ENCODE assay signal across 8 cellular contexts in the genomic region with DNA sequence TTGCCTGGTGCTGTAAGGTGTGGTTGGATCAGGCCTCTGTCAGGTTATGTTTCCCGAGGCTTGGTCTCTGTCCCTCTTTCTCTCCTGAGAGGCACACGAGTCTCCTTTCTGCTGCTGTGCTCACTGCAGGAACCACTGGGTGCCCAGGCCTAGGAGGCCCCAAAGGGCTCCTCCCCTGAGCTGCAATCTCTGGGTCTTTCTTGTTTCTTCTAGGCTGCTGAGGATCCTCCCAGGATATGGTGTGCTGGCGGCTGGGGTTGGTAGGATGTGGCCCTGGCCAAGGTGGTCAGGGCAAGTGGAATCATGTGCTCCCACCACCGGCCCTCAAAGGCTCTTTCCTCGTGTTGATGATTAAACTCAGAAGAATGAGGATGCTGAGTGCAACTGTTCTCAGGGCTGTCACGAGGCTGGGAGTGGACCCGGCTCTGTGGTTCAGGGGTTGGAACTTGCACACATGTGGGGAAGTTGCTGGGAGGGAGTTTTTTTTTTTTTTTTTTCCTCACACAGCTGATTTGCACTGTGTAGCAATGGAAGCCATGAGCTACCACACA. TPM values are rescaled to one million over a fixed set of nuclear protein-coding genes. Genes with fewer than 3 reads are reported as not detected.
A peak's percentile ranks its signal among the peaks of the same experiment; 100 is the strongest.
DNase-seq lines count a peak whose midpoint lies in the region; ATAC-seq and TF ChIP-seq lines count a peak whose summit lies in the region.

No MANE protein-coding gene starts in this region.

- ATAC-seq in left lung (peak; percentile 81), HG03342 (IDR thresholded peaks at IDR 0.05; ENCODE audit: unreplicated experiment) (no peak)

- H3K4me1 ChIP-seq in breast epithelium (no peaks in the 10 kb centered on the region), left lung (peaks cover 19 to 39% of the 10 kb centered on the region in 2 donors), tibial artery (peaks cover 0 to 23% (median 7%) of the 10 kb centered on the region in 4 donors)

- H3K27me3 ChIP-seq in breast epithelium (no peaks in the 10 kb centered on the region), left lung (no peaks in the 10 kb centered on the region), tibial artery (no peaks in the 10 kb centered on the region)

- peak overlapping the region; percentile 85 to 92 for H3K27ac ChIP-seq in breast epithelium
- peak overlapping the region; percentile 76 to 90 for H3K27ac ChIP-seq in left lung
- peak overlapping the region; percentile 54 to 65 for H3K27ac ChIP-seq in tibial artery

- no peaks in the 10 kb centered on the region for H3K9me3 ChIP-seq in breast epithelium
- no peaks in the 10 kb centered on the region for H3K9me3 ChIP-seq in left lung
- H3K9me3 ChIP-seq in tibial artery: no peaks in the 10 kb centered on the region

- H3K4me3 ChIP-seq in breast epithelium (no peak overlapping the region), left lung (no peak overlapping the region), tibial artery (no peak overlapping the region)

- peak; percentile 69 for DNase-seq in SIG-M5 treated with dmso at 0.1 percent for 504 hours (lab: John Stamatoyannopoulos, UW; ENCODE audit: unreplicated experiment)
- no peak for DNase-seq in SIG-M5 (lab: John Stamatoyannopoulos, UW)
- peak; percentile 100 for DNase-seq in LHCN-M2 (ENCODE audit: low read depth)
- peak in 1 of 2 donors; percentile 91 for DNase-seq in breast epithelium (ENCODE audit: low spot score in 2 of 2)
- DNase-seq in left lung: peak; percentile 90 to 95
- DNase-seq in tibial artery: peak; percentile 94 to 95
- DNase-seq in NAMALWA (ENCODE audit: low spot score): no peak

- TF ChIP-seq CTCF in breast epithelium (IDR thresholded peaks at IDR 0.05) (no peak), left lung (IDR thresholded peaks at IDR 0.05) (no peak), tibial artery (IDR thresholded peaks at IDR 0.05) (no peak)

- intact Hi-C loops in breast epithelium (cut with DNase I; ENCODE audit: low total_unique reads): no loop called here
- intact Hi-C loops in left lung (cut with DNase I): no loop called here
- intact Hi-C loops in tibial artery (cut with DNase I; ENCODE audit: low total_unique reads): no loop called here

- H3K36me3 ChIP-seq in breast epithelium: no peaks in the 10 kb centered on the region
- H3K36me3 ChIP-seq in left lung: no peaks in the 10 kb centered on the region
- H3K36me3 ChIP-seq in tibial artery: no peaks in the 10 kb centered on the region

- TF ChIP-seq POLR2A in breast epithelium (IDR thresholded peaks at IDR 0.05): no peak

RNA-seq across cellular contexts. Expression of a gene that starts 43.6 kb away (rescaled TPM):
- total RNA-seq in LHCN-M2 (2014; rRNA removed) (33.6 and 43.9 TPM in 2 replicates), breast epithelium (100 to 1,000 TPM; 158 to 272 (median 163) TPM), left lung (1,000 to 10,000 TPM; 1,132 to 1,298 TPM)
- polyA plus RNA-seq in LHCN-M2 (2012): 40.8 TPM

Comparison
In these comparisons a context has a peak if more than half of its experiments do, and no peak if none do; other contexts are left out.
1. DNase-seq: peak in SIG-M5 treated with dmso at 0.1 percent for 504 hours (single experiment), LHCN-M2 (single experiment), left lung (2 of 2) and tibial artery (2 of 2); none in SIG-M5 (single experiment) and NAMALWA (single experiment).
2. RNA of a gene that starts 43.6 kb away (total RNA-seq): 1,132 to 1,298 TPM in left lung; 158 to 272 TPM in breast epithelium and 33.6 to 43.9 TPM in LHCN-M2; every median in the first group is over 4 times any median in the second.
3. Peak in every context shown above with its lines, with median percentiles within 50 percentile points of each other: H3K27ac ChIP-seq.